1 cellular context compared by ENCODE assay signal in genomic region chr1:109383087-109383779, GRCh38.
TF ChIP-seq lines count a peak whose summit lies in the region.

No MANE protein-coding gene starts in this region.

TF ChIP-seq in H1, 55 proteins besides CTCF, POLR2A, EP300 and RAD21:
- TF ChIP-seq, protein P1, sequence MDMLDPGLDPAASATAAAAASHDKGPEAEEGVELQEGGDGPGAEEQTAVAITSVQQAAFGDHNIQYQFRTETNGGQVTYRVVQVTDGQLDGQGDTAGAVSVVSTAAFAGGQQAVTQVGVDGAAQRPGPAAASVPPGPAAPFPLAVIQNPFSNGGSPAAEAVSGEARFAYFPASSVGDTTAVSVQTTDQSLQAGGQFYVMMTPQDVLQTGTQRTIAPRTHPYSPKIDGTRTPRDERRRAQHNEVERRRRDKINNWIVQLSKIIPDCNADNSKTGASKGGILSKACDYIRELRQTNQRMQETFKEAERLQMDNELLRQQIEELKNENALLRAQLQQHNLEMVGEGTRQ (IDR thresholded peaks at IDR 0.05; ENCODE audit: low read length), result no peak
- TF ChIP-seq NRF1 (IDR thresholded peaks at IDR 0.05; ENCODE audit: low read depth, low read length) (no peak), SAP30 (IDR thresholded peaks at IDR 0.05; ENCODE audit: insufficient read depth, insufficient replicate concordance, low read length) (peak; percentile 61), TEAD4 (IDR thresholded peaks at IDR 0.05; ENCODE audit: low read depth, low read length) (peak; percentile 98), SIN3A (conservative IDR thresholded peaks at IDR 0.05 in 1 of 2, IDR thresholded peaks at IDR 0.05 in 1 of 2; ENCODE audit: low read depth in 1 of 2, low read length in 2 of 2) (peak; percentile 84 to 94)
- TF ChIP-seq, protein P2, sequence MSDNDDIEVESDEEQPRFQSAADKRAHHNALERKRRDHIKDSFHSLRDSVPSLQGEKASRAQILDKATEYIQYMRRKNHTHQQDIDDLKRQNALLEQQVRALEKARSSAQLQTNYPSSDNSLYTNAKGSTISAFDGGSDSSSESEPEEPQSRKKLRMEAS (IDR thresholded peaks at IDR 0.05), result peak; percentile 74; the same call in 1 of the 2 replicates
- TF ChIP-seq, protein P3, sequence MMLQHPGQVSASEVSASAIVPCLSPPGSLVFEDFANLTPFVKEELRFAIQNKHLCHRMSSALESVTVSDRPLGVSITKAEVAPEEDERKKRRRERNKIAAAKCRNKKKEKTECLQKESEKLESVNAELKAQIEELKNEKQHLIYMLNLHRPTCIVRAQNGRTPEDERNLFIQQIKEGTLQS (IDR thresholded peaks at IDR 0.05; ENCODE audit: insufficient read depth, low read depth, low read length), result no peak
